In genomic region chr6:41511443-41512060, GRCh38 we compare ENCODE assay signal across 20 cellular contexts. TPM values are rescaled to one million over a fixed set of nuclear protein-coding genes. Genes with fewer than 3 reads are reported as not detected.
DNase-seq lines count a peak whose midpoint lies in the region; ATAC-seq, FAIRE-seq and TF ChIP-seq lines count a peak whose summit lies in the region.
"Had no signal": no experiment of that assay in that cellular context is flagged by ENCODE, and none has a peak within 500 bp of the region (broad histone marks: within the 10 kb centered on the region; RNA-seq: fewer than 3 reads in every experiment).

No MANE protein-coding gene starts in this region.

- H3K9me3 ChIP-seq in HepG2 (ENCODE audit: low read length) (no peaks in the 10 kb centered on the region), right lobe of liver (no peaks in the 10 kb centered on the region), thyroid gland (no peaks in the 10 kb centered on the region)
- H3K9me3 ChIP-seq: HAP-1 had no signal

- TF ChIP-seq RAD21 in HepG2 (CRISPR knock-in tag; IDR thresholded peaks at IDR 0.05), result no peak

- H3K9ac ChIP-seq in HepG2 (ENCODE audit: insufficient read depth, low read depth, low read length), result no peak overlapping the region

- TF ChIP-seq POLR2A in HepG2 (IDR thresholded peaks at IDR 0.05; ENCODE audit: insufficient read depth in 1 of 2, low read depth in 2 of 2, low read length in 2 of 2) (no peak), right lobe of liver (IDR thresholded peaks at IDR 0.05) (no peak), thyroid gland (IDR thresholded peaks at IDR 0.05) (no peak)

- no peak overlapping the region for H3K4me3 ChIP-seq in HepG2 (replicated peaks in 1 of 3; ENCODE audit: insufficient read depth in 1 of 3, low read depth in 2 of 3, low read length in 3 of 3)
- no peak overlapping the region for H3K4me3 ChIP-seq in right lobe of liver
- H3K4me3 ChIP-seq in thyroid gland (replicated peaks in 1 of 3), result no peak overlapping the region
- no peak overlapping the region for H3K4me3 ChIP-seq in H7 (ENCODE audit: insufficient read depth, low read depth, low read length)
- H3K4me3 ChIP-seq: GM23338, HAP-1 had no signal

- TF ChIP-seq CTCF in HepG2 (CRISPR knock-in tag; IDR thresholded peaks at IDR 0.05) (no peak), right lobe of liver (IDR thresholded peaks at IDR 0.05) (no peak), thyroid gland (IDR thresholded peaks at IDR 0.05) (no peak)

- H3K79me2 ChIP-seq in HepG2 (ENCODE audit: insufficient read depth, low read length), result no peaks in the 10 kb centered on the region

- H3K4me1 ChIP-seq in HepG2 (ENCODE audit: insufficient read depth, low read length) (peaks cover 56% of the 10 kb centered on the region), right lobe of liver (no peaks in the 10 kb centered on the region), thyroid gland (peaks cover 0 to 8% of the 10 kb centered on the region in 2 donors)
- H3K4me1 ChIP-seq: HAP-1 had no signal

- H3K4me2 ChIP-seq in HepG2 (ENCODE audit: low read depth, low read length), result 0 out of 2 replicates have a peak overlapping the region, but pooled peaks have one; percentile 40
- H3K4me2 ChIP-seq: GM23338 had no signal

- DNase-seq in NCI-H82 (lab: John Stamatoyannopoulos, UW), result peak; percentile 30
- DNase-seq in NCI-H82 treated with DMSO at 0.1 percent for 48 hours (lab: John Stamatoyannopoulos, UW; ENCODE audit: unreplicated experiment), result no peak
- DNase-seq in HepG2 (ENCODE audit: low spot score), result no peak
- DNase-seq in right lobe of liver, result no peak
- DNase-seq in thyroid gland, result peak; percentile 62 to 72
- no peak for DNase-seq in H7
- DNase-seq: C1 segment of cervical spinal cord; Calu3; CD4-positive, alpha-beta memory T cell; COR-L47; DMS53; DMS79 treated with DMSO at 0.1 percent for 48 hours; GF-D8; HFFc6 had no signal

- no TSS peak for BruUV-seq in HepG2 (replicated peaks; lab: Mats Ljungman, UMichigan)

- intact Hi-C loops in HepG2 (cut with micrococcal nuclease; ENCODE audit: unreplicated experiment) (no loop called here), right lobe of liver (cut with DNase I) (no loop called here), thyroid gland (cut with DNase I) (no loop called here)

- no peak for FAIRE-seq in HepG2 (lab: Jason Lieb, UNC)
- FAIRE-seq: A204.1, GM12891, GM18507 had no signal

- in situ Hi-C loops in HepG2 (cut with HindIII; ENCODE audit: extremely low pct_ligation_motif_present, low pct_unique_long_range_greater_than_20kb), result no loop called here

- H3K36me3 ChIP-seq in HepG2 (replicated peaks in 1 of 2; ENCODE audit: control insufficient read depth in 1 of 2, insufficient read depth in 2 of 2, low read length in 2 of 2) (no peaks in the 10 kb centered on the region), right lobe of liver (no peaks in the 10 kb centered on the region), thyroid gland (no peaks in the 10 kb centered on the region), H7 (replicated peaks; ENCODE audit: control insufficient read depth, insufficient read depth, low read length) (no peaks in the 10 kb centered on the region)
- H3K36me3 ChIP-seq: HAP-1 had no signal

- 95% methylated on average over 7 of the region's 7 CpGs for WGBS in HepG2 (ENCODE audit: low lambda C conversion rate)
- WGBS in right lobe of liver (ENCODE audit: insufficient coverage, low coverage, low lambda C conversion rate, missing lambda C conversion rate), result 84% methylated on average over 6 of the region's 7 CpGs
- 61 to 65% methylated on average over 6 to 7 of the region's 7 CpGs for WGBS in thyroid gland, 2 donors

- TF ChIP-seq EP300 in HepG2 (IDR thresholded peaks at IDR 0.05; ENCODE audit: low read depth in 2 of 2, low read length in 2 of 2) (no peak), HepG2 (CRISPR knock-in tag; IDR thresholded peaks at IDR 0.05; ENCODE audit: borderline replicate concordance) (no peak)

- H3K27me3 ChIP-seq in HepG2 (ENCODE audit: control insufficient read depth in 1 of 2, insufficient read depth in 2 of 2, low read length in 2 of 2) (no peaks in the 10 kb centered on the region), right lobe of liver (no peaks in the 10 kb centered on the region), thyroid gland (no peaks in the 10 kb centered on the region), H7 (ENCODE audit: control insufficient read depth, insufficient read depth, low read length) (peaks cover 33% of the 10 kb centered on the region)

- POLR2A ChIA-PET in HepG2 (lab: Yijun Ruan, JAX), result interaction anchor here (1.6 to 11.7 kb wide), 2 partner anchors 9 kb away, joined by 4 to 187 read pairs; no protein-coding TSS in a partner anchor

- CTCF ChIA-PET in HepG2 (lab: Yijun Ruan, JAX; ENCODE audit: low intra/inter-chr PET ratio, low total read pairs), result no interaction called here

- H4K20me1 ChIP-seq in HepG2 (ENCODE audit: insufficient read depth, low read length), result no peaks in the 10 kb centered on the region

- H3K27ac ChIP-seq in HepG2 (ENCODE audit: extremely low read length, insufficient read depth, low read length), result no peak overlapping the region
- H3K27ac ChIP-seq in right lobe of liver, result no peak overlapping the region
- no peak overlapping the region for H3K27ac ChIP-seq in thyroid gland
- H3K27ac ChIP-seq: 22Rv1 had no signal

- H2AFZ ChIP-seq in HepG2 (ENCODE audit: low read length), result no peak overlapping the region
- H2AFZ ChIP-seq: GM23338 had no signal

- ATAC-seq in HepG2 (no peak), right lobe of liver (no peak)
- ATAC-seq: GM23338 had no signal

TF ChIP-seq in HepG2, 621 proteins besides CTCF, POLR2A, EP300 and RAD21:
- TF ChIP-seq ZNF276 (CRISPR knock-in tag; IDR thresholded peaks at IDR 0.05; ENCODE audit: low read depth), result no peak

RNA-seq across cellular contexts. Expression of gene FOXP4, which starts 34.6 kb away (rescaled TPM):
- total RNA-seq in HepG2 (2016; rRNA removed; fragmentation: Illumina TruSeq; extraction: Trizol), result 11.0 TPM in 2 replicates
- total RNA-seq in HepG2 (2016; cell fraction: cytosol; rRNA removed; fragmentation: Illumina TruSeq; extraction: Trizol; ENCODE audit: low read depth), result 2.8 and 3.0 TPM in 2 replicates
- total RNA-seq in HepG2 (2016; cell fraction: insoluble cytoplasmic fraction; rRNA removed; fragmentation: Illumina TruSeq; extraction: Trizol), result 9.5 and 11.3 TPM in 2 replicates
- 15.4 and 15.8 TPM in 2 replicates for total RNA-seq in HepG2 (2016; cell fraction: membrane; rRNA removed; fragmentation: Illumina TruSeq; extraction: Trizol)
- 14.9 TPM in 2 replicates for total RNA-seq in HepG2 (2016; cell fraction: nucleus; rRNA removed; fragmentation: Illumina TruSeq; extraction: Trizol)
- 12.4 and 15.9 TPM in 2 replicates for polyA plus RNA-seq in HepG2 (2011; rRNA removed)
- 6.6 and 10.1 TPM in 2 replicates for polyA plus RNA-seq in HepG2 (2011; cell fraction: cytosol; rRNA removed)
- 47.8 and 59.4 TPM in 2 replicates for polyA plus RNA-seq in HepG2 (2011; cell fraction: nucleus; rRNA removed)
- polyA plus RNA-seq in HepG2 (2012), result 53.6 and 69.1 TPM in 2 replicates
- polyA plus RNA-seq in HepG2 (2016; cell fraction: cytosol; fragmentation: Illumina TruSeq; extraction: Trizol; ENCODE audit: low read depth), result 10.9 and 11.7 TPM in 2 replicates
- polyA plus RNA-seq in HepG2 (2016; cell fraction: insoluble cytoplasmic fraction; fragmentation: Illumina TruSeq; extraction: Trizol; ENCODE audit: low read depth), result 37.6 and 56.8 TPM in 2 replicates
- polyA plus RNA-seq in HepG2 (2016; cell fraction: membrane; fragmentation: Illumina TruSeq; extraction: Trizol; ENCODE audit: low read depth), result 44.1 and 44.7 TPM in 2 replicates
- polyA plus RNA-seq in HepG2 (2016; cell fraction: nucleus; fragmentation: Illumina TruSeq; extraction: Trizol; ENCODE audit: insufficient read depth, low read depth), result 75.1 and 80.7 TPM in 2 replicates
- 3.3 and 26.4 TPM in 2 replicates for polyA minus RNA-seq in HepG2 (2011; rRNA and poly(A)+ RNA removed; ENCODE audit: low replicate concordance)
- polyA minus RNA-seq in HepG2 (2011; cell fraction: cytosol; rRNA and poly(A)+ RNA removed), result 29.5 and 30.0 TPM in 2 replicates
- 15.2 and 15.5 TPM in 2 replicates for polyA minus RNA-seq in HepG2 (2011; cell fraction: nucleus; rRNA and poly(A)+ RNA removed)
- 10 to 100 TPM; 12.6 to 19.2 (median 14.9) TPM for total RNA-seq in right lobe of liver
- 10 to 100 TPM; 12.6 to 42.4 (median 23.7) TPM for total RNA-seq in thyroid gland
- 10.7 and 11.5 TPM in 2 replicates for total RNA-seq in H7 (2014; rRNA removed; shearing (Covaris generic))

Comparison
In these comparisons a context has a peak if more than half of its experiments do, and no peak if none do; other contexts are left out.
1. DNase-seq: peak in NCI-H82 (single experiment) and thyroid gland (2 of 2); none in NCI-H82 treated with DMSO at 0.1 percent for 48 hours (single experiment), HepG2 (single experiment), right lobe of liver (0 of 3) and H7 (single experiment).